In the genomic region with DNA sequence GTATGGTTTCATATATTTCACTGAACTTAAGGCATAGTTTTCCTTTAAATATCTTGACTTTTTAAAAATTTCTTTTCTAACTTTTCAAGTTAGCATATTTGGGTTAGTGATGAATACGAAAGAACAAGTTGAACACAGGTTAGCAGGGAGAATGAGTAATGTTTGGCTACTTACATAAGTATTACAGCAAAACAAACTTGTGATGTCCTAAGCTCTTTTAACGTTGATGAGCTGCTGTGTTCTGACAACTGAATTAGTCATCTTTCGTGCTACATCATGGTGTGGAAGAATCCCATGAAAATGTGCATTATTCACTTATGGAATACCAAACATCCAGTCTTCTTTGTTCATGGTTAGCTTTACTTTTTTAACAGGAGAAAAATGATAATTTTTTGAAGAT, we compare ENCODE assay signal across 30 cellular contexts. TPM values are rescaled to one million over a fixed set of nuclear protein-coding genes. Genes with fewer than 3 reads are reported as not detected.
DNase-seq lines count a peak whose midpoint lies in the region; ATAC-seq lines count a peak whose summit lies in the region.
"Had no signal": no experiment of that assay in that cellular context is flagged by ENCODE, and none has a peak within 500 bp of the region (broad histone marks: within the 10 kb centered on the region; RNA-seq: fewer than 3 reads in every experiment).

No MANE protein-coding gene starts in this region.

- ATAC-seq in sciatic nerve (peak; percentile 59), GM18907 (IDR thresholded peaks at IDR 0.05; ENCODE audit: unreplicated experiment) (no peak), HG02852 (IDR thresholded peaks at IDR 0.05; ENCODE audit: unreplicated experiment) (no peak), GM21529 (IDR thresholded peaks at IDR 0.05; ENCODE audit: unreplicated experiment) (no peak)
- ATAC-seq: activated CD8-positive, alpha-beta memory T cell treated with anti-CD3 and anti-CD28 coated beads, Interleukin-2, amount 10 ng/mL, durations not matched to agents 7 days and 5 days; activated T-cell treated with anti-CD3 and anti-CD28 coated beads, Interleukin-2, amount 50 U/mL, for 72 hours; GM23338; heart right ventricle; left ventricle myocardium superior; natural killer cell treated with Interleukin-12 subunit alpha and Interleukin-12 subunit beta and Interleukin-15 and Interleukin-18, amount 100 ng/mL, for 72 hours had no signal

- DNase-seq in HPDE6-E6E7 (ENCODE audit: extremely low spot score) (peak; percentile 42), astrocyte of the hippocampus (ENCODE audit: low read depth, low spot score) (peak; percentile 16), glomerular visceral epithelial cell (ENCODE audit: extremely low spot score) (peak; percentile 1), sciatic nerve (ENCODE audit: low spot score) (no peak), NCI-H146 (lab: John Stamatoyannopoulos, UW) (no peak)
- DNase-seq: activated CD4-positive, alpha-beta T cell treated with anti-CD3 and anti-CD28 coated beads, Interleukin-2, amount 50 U/mL, for 1 hour; activated CD8-positive, alpha-beta memory T cell treated with anti-CD3 and anti-CD28 coated beads, Interleukin-2, amount 10 ng/mL, durations not matched to agents 7 days and 5 days; activated naive CD4-positive, alpha-beta T cell treated with Interleukin-2 at 50 U/mL for 16 hours; activated T-cell treated with anti-CD3 and anti-CD28 coated beads, Interleukin-2, amount 50 U/mL, for 72 hours; amygdala; CD4-positive, alpha-beta memory T cell; central memory CD4-positive, alpha-beta T cell; dermis blood vessel endothelial cell; DMS153; GDM1; heart right ventricle; left ventricle myocardium superior; NCI-H1105 treated with DMSO at 0.1 percent for 48 hours; NCI-H2081 treated with DMSO at 0.1 percent for 48 hours; NCI-H774; Right ventricle myocardium superior; sigmoid colon; stimulated activated CD8-positive, alpha-beta memory T cell treated with anti-CD3 and anti-CD28 coated beads, Interleukin-4, amount 100 ng/mL, for 48 hours; trophoblast cell; WERI-Rb-1 had no signal

- intact Hi-C loops in sciatic nerve (cut with DNase I), result no loop called here

RNA-seq across cellular contexts. Expression of a gene that starts 36.3 kb away (rescaled TPM):
- 38.5 TPM for total RNA-seq in sciatic nerve
- total RNA-seq: activated CD8-positive, alpha-beta memory T cell treated with anti-CD3 and anti-CD28 coated beads, Interleukin-2, amount 10 ng/mL, durations not matched to agents 7 days and 5 days; activated T-cell treated with anti-CD3 and anti-CD28 coated beads, Interleukin-2, amount 50 U/mL, for 72 hours; CD4-positive, alpha-beta memory T cell; dermis blood vessel endothelial cell; natural killer cell treated with Interleukin-12 subunit alpha and Interleukin-12 subunit beta and Interleukin-15 and Interleukin-18, amount 100 ng/mL, for 72 hours; Right ventricle myocardium superior had no signal

Comparison
In these comparisons a context has a peak if more than half of its experiments do, and no peak if none do; other contexts are left out.
1. DNase-seq: peak in HPDE6-E6E7 (single experiment), astrocyte of the hippocampus (single experiment) and glomerular visceral epithelial cell (single experiment); none in sciatic nerve (single experiment) and NCI-H146 (single experiment).